ENCODE assay signal across 10 cellular contexts in the genomic region with DNA sequence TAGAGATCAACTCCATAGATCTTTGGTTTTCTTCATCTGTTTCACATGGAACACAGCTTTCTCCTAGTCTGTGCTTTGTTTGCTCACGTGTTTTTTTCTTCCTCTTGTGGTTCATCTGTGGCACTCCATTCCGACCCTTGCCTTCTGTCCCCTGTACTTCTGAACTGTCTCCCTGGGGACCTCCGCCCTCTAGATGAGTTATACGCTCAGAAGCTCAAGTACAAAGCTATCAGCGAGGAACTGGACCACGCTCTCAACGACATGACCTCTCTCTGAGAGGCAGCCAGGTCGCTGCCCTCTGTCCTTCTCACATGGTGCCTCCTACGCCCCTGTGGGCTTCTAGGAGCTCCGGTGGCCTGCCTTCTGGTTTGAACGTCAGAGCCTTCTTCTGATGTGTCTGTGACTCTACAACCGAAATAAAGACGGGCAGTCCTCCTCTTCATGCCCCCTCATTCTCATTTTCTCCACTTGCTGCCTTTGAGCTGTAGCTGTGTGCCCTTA. TPM values are rescaled to one million over a fixed set of nuclear protein-coding genes. Genes with fewer than 3 reads are reported as not detected.
DNase-seq lines count a peak whose midpoint lies in the region; ATAC-seq and TF ChIP-seq lines count a peak whose summit lies in the region.
"Had no signal": no experiment of that assay in that cellular context is flagged by ENCODE, and none has a peak within 500 bp of the region (broad histone marks: within the 10 kb centered on the region; RNA-seq: fewer than 3 reads in every experiment).

No MANE protein-coding gene starts in this region.

- no peak overlapping the region for H3K9ac ChIP-seq in skeletal muscle tissue (ENCODE audit: low read depth in 1 of 3, low read length in 3 of 3)

- H3K36me3 ChIP-seq in heart left ventricle: peaks cover 0 to 100% (median 98%) of the 10 kb centered on the region in 9 donors
- H3K36me3 ChIP-seq in skeletal muscle tissue (ENCODE audit: control insufficient read depth in 3 of 3, insufficient read depth in 3 of 3, low read length in 3 of 3): peaks cover 19 to 35% (median 21%) of the 10 kb centered on the region in 3 donors

- peaks cover 88% of the 10 kb centered on the region for H3K36me3 Mint-ChIP-seq in activated B cell treated with CpG ODN at 0.5 μM for 24 hours (ENCODE audit: low read depth)

- intact Hi-C loops in activated B cell treated with CpG ODN at 0.5 μM for 24 hours (cut with micrococcal nuclease): no loop called here
- intact Hi-C loops in heart left ventricle (cut with DNase I): loop anchor here in 1 of 10 donors (5.0 kb wide), 1 partner anchor 53 kb away; no protein-coding TSS in a partner anchor

- H3K27me3 ChIP-seq in heart left ventricle (no peaks in the 10 kb centered on the region), skeletal muscle tissue (ENCODE audit: control insufficient read depth in 3 of 3, insufficient read depth in 3 of 3, low read length in 3 of 3) (no peaks in the 10 kb centered on the region)

- H3K4me3 Mint-ChIP-seq in activated B cell treated with CpG ODN at 0.5 μM for 24 hours: no peak overlapping the region

- DNase-seq in GF-D8 (lab: John Stamatoyannopoulos, UW) (peak; percentile 43), activated B cell treated with CpG ODN at 0.5 μM for 24 hours (no peak), heart left ventricle (peak in 2 of 5 donors; percentile 57 to 69), AML-193 (lab: John Stamatoyannopoulos, UW) (no peak), cerebellar nuclear complex (lab: John Stamatoyannopoulos, UW) (no peak)
- DNase-seq in effector CD8-positive, alpha-beta T cell (lab: John Stamatoyannopoulos, UW): no peak
- DNase-seq: effector memory CD4-positive, alpha-beta T cell; NCI-H1092 had no signal

- H3K27ac Mint-ChIP-seq in activated B cell treated with CpG ODN at 0.5 μM for 24 hours: peak overlapping the region; percentile 57

- TF ChIP-seq CTCF in activated B cell treated with CpG ODN at 0.5 μM for 24 hours (IDR thresholded peaks at IDR 0.05): no peak
- no peak for TF ChIP-seq CTCF in heart left ventricle (IDR thresholded peaks at IDR 0.05)

- peaks cover 0 to 7% (median 0%) of the 10 kb centered on the region in 12 donors for H3K4me1 ChIP-seq in heart left ventricle
- H3K4me1 ChIP-seq in skeletal muscle tissue (ENCODE audit: control insufficient read depth in 3 of 3, insufficient read depth in 3 of 3, low read length in 3 of 3): no peaks in the 10 kb centered on the region

- WGBS in heart left ventricle, 4 donors: 74 to 75% (median 74%) methylated on average over 13 of the region's 13 CpGs

- POLR2A ChIA-PET in activated B cell treated with CpG ODN at 0.5 μM for 24 hours (lab: Charles Lee): interaction anchor here (0.7 to 3.5 kb wide), 12 partner anchors 9 to 282 kb away, joined by 3 to 24 read pairs (median 8); a partner anchor contains a TSS

- H3K27ac ChIP-seq in heart left ventricle (peak overlapping the region in 6 of 12 donors; percentile 22 to 65 (median 38)), skeletal muscle tissue (ENCODE audit: low read depth, low read length) (peak overlapping the region; percentile 18)

- ATAC-seq in activated B cell treated with CpG ODN at 0.5 μM for 24 hours (ENCODE audit: low read depth) (peak; percentile 81), heart left ventricle (peak in 3 of 4 donors; percentile 34 to 56 (median 48)), GM19351 (IDR thresholded peaks at IDR 0.05; ENCODE audit: unreplicated experiment) (no peak)

- H3K27me3 Mint-ChIP-seq in activated B cell treated with CpG ODN at 0.5 μM for 24 hours: no peaks in the 10 kb centered on the region

- CTCF ChIA-PET in activated B cell treated with CpG ODN at 0.5 μM for 24 hours (lab: Charles Lee): interaction anchor here (0.7 to 2.1 kb wide), 5 partner anchors 9 to 32 kb away, joined by 3 to 12 read pairs (median 5); no protein-coding TSS in a partner anchor

- no peaks in the 10 kb centered on the region for H3K9me3 Mint-ChIP-seq in activated B cell treated with CpG ODN at 0.5 μM for 24 hours

- TF ChIP-seq POLR2A in heart left ventricle (IDR thresholded peaks at IDR 0.05): no peak

- H3K4me3 ChIP-seq in heart left ventricle: no peak overlapping the region
- H3K4me3 ChIP-seq in skeletal muscle tissue (ENCODE audit: low read length in 3 of 3): no peak overlapping the region

- peaks cover 13% of the 10 kb centered on the region for H3K4me1 Mint-ChIP-seq in activated B cell treated with CpG ODN at 0.5 μM for 24 hours

- H3K9me3 ChIP-seq in heart left ventricle: no peaks in the 10 kb centered on the region
- no peaks in the 10 kb centered on the region for H3K9me3 ChIP-seq in skeletal muscle tissue (ENCODE audit: control insufficient read depth in 3 of 3, low read length in 3 of 3)

RNA-seq across cellular contexts. Expression of a gene that starts 16.6 kb away (rescaled TPM):
- total RNA-seq in activated B cell treated with CpG ODN at 0.5 μM for 24 hours: 157 and 171 TPM in 2 replicates
- 10 to 100 TPM; 10.9 to 53.7 (median 23.7) TPM for total RNA-seq in heart left ventricle
- polyA plus RNA-seq in heart left ventricle: 10 to 100 TPM in 1 of 2 donors, 1 to 10 TPM in 1; 7.8 to 32.2 TPM
- 31.3 TPM for total RNA-seq in skeletal muscle tissue

RNA-seq across cellular contexts. Expression of a gene that starts 18.8 kb away (rescaled TPM):
- total RNA-seq in activated B cell treated with CpG ODN at 0.5 μM for 24 hours: 238 and 257 TPM in 2 replicates
- 100 to 1,000 TPM in 3 of 9 donors, 10 to 100 TPM in 6; 49.2 to 260 (median 92.1) TPM for total RNA-seq in heart left ventricle
- polyA plus RNA-seq in heart left ventricle: 100 to 1,000 TPM in 1 of 2 donors, 10 to 100 TPM in 1; 65.0 to 175 TPM
- 122 TPM for total RNA-seq in skeletal muscle tissue

RNA-seq across cellular contexts. Expression of a gene that starts 48.4 kb away (rescaled TPM):
- total RNA-seq in activated B cell treated with CpG ODN at 0.5 μM for 24 hours (172 and 191 TPM in 2 replicates), heart left ventricle (1 to 10 TPM in 2 of 9 donors, under 1 TPM in 3, not detected in 4; 0.16 to 1.8 (median 0.44) TPM), skeletal muscle tissue (0.52 TPM)
- under 1 TPM; 0.12 to 0.30 TPM for polyA plus RNA-seq in heart left ventricle

Comparison
In these comparisons a context has a peak if more than half of its experiments do, and no peak if none do; other contexts are left out.
1. RNA of a gene that starts 48.4 kb away (total RNA-seq): 172 to 191 TPM in activated B cell treated with CpG ODN at 0.5 μM for 24 hours; 0.52 TPM in skeletal muscle tissue (single experiment) and 0.16 to 1.8 TPM in heart left ventricle; every median in the first group is over 10 times any median in the second.